13 cellular contexts compared by ENCODE assay signal in genomic region chr4:89123418-89123817, GRCh38. TPM values are rescaled to one million over a fixed set of nuclear protein-coding genes. Genes with fewer than 3 reads are reported as not detected.
DNase-seq lines count a peak whose midpoint lies in the region; TF ChIP-seq lines count a peak whose summit lies in the region.
"Had no signal": no experiment of that assay in that cellular context is flagged by ENCODE, and none has a peak within 500 bp of the region (broad histone marks: within the 10 kb centered on the region; RNA-seq: fewer than 3 reads in every experiment).

No MANE protein-coding gene starts in this region.

- intact Hi-C loops in esophagus squamous epithelium (cut with DNase I) = no loop called here

- no peak overlapping the region for H4K91ac ChIP-seq in mesenchymal stem cell (ENCODE audit: low read length)

- no peak for TF ChIP-seq POLR2A in esophagus squamous epithelium (IDR thresholded peaks at IDR 0.05)

- no peak overlapping the region for H3K4ac ChIP-seq in mesenchymal stem cell (ENCODE audit: low read depth in 1 of 2, low read length in 2 of 2)

- peak; percentile 32 for DNase-seq in A172 (ENCODE audit: low spot score)
- peak; percentile 6 for DNase-seq in NCI-H69 (lab: John Stamatoyannopoulos, UW)
- DNase-seq in mesenchymal stem cell = peak; percentile 53
- DNase-seq in GOT3 (lab: John Stamatoyannopoulos, UW) = no peak
- no peak for DNase-seq in endothelial cell (ENCODE audit: low spot score)
- DNase-seq in Karpas-422 = no peak
- no peak for DNase-seq in esophagus squamous epithelium (lab: John Stamatoyannopoulos, UW)
- DNase-seq: activated CD4-positive, alpha-beta T cell treated with anti-CD3 and anti-CD28 coated beads for 36 hours; CD8-positive, alpha-beta T cell; HFFc6; occipital lobe; T-helper 1 cell had no signal

- H2BK15ac ChIP-seq in mesenchymal stem cell (ENCODE audit: low read depth, poor library complexity, severe bottlenecking) = no peak overlapping the region

- no peak overlapping the region for H2BK120ac ChIP-seq in mesenchymal stem cell (ENCODE audit: low read depth, low read length)

- H2BK5ac ChIP-seq in mesenchymal stem cell (ENCODE audit: low read depth, low read length, poor library complexity, severe bottlenecking) = no peak overlapping the region

- H3K27ac ChIP-seq in ectodermal cell (ENCODE audit: insufficient read depth, low read depth, low read length, poor library complexity, severe bottlenecking) = peak overlapping the region; percentile 16
- peak overlapping the region; percentile 63 for H3K27ac ChIP-seq in mesenchymal stem cell (ENCODE audit: low read length, poor library complexity, severe bottlenecking)
- no peak overlapping the region for H3K27ac ChIP-seq in Karpas-422 (ENCODE audit: low read length)
- no peak overlapping the region for H3K27ac ChIP-seq in esophagus squamous epithelium

- H3K4me3 ChIP-seq in ectodermal cell (ENCODE audit: insufficient read depth, low read depth, low read length) (no peak overlapping the region), mesenchymal stem cell (ENCODE audit: insufficient read depth in 1 of 2, low read depth in 1 of 2, low read length in 2 of 2) (no peak overlapping the region), Karpas-422 (ENCODE audit: low read length) (no peak overlapping the region), esophagus squamous epithelium (no peak overlapping the region)

- H3K27me3 Mint-ChIP-seq in endothelial cell (ENCODE audit: unreplicated experiment) = peaks cover 4% of the 10 kb centered on the region
- H3K27me3 Mint-ChIP-seq: activated CD4-positive, alpha-beta T cell treated with anti-CD3 and anti-CD28 coated beads for 36 hours had no signal

- H3K23ac ChIP-seq in mesenchymal stem cell (ENCODE audit: low read length in 2 of 2) = no peak overlapping the region

- no peak overlapping the region for H3K4me3 Mint-ChIP-seq in endothelial cell (ENCODE audit: unreplicated experiment)
- H3K4me3 Mint-ChIP-seq: activated CD4-positive, alpha-beta T cell treated with anti-CD3 and anti-CD28 coated beads for 36 hours; CD8-positive, alpha-beta T cell; HFFc6 had no signal

- H3K9me2 ChIP-seq in Karpas-422 (replicated peaks; ENCODE audit: insufficient read depth, low read length) = no peaks in the 10 kb centered on the region

- H3K4me2 ChIP-seq in mesenchymal stem cell (ENCODE audit: low read length, poor library complexity, severe bottlenecking) (no peak overlapping the region), Karpas-422 (ENCODE audit: low read depth, low read length, poor library complexity, severe bottlenecking) (no peak overlapping the region)

- no peak overlapping the region for H4K8ac ChIP-seq in mesenchymal stem cell (ENCODE audit: low read length)

- no peaks in the 10 kb centered on the region for H3K4me1 ChIP-seq in ectodermal cell (ENCODE audit: control insufficient read depth, insufficient read depth, low read length)
- peaks cover 8% of the 10 kb centered on the region for H3K4me1 ChIP-seq in mesenchymal stem cell (ENCODE audit: control insufficient read depth, insufficient read depth, low read depth, low read length)
- no peaks in the 10 kb centered on the region for H3K4me1 ChIP-seq in Karpas-422 (ENCODE audit: low read length)
- peaks cover 0 to 12% (median 0%) of the 10 kb centered on the region in 3 donors for H3K4me1 ChIP-seq in esophagus squamous epithelium

- H3K14ac ChIP-seq in mesenchymal stem cell (ENCODE audit: low read length in 2 of 2) = no peak overlapping the region

- peaks cover 6% of the 10 kb centered on the region for H3K4me1 Mint-ChIP-seq in endothelial cell (ENCODE audit: unreplicated experiment)
- H3K4me1 Mint-ChIP-seq: activated CD4-positive, alpha-beta T cell treated with anti-CD3 and anti-CD28 coated beads for 36 hours had no signal

- TF ChIP-seq CTCF in endothelial cell (IDR thresholded peaks at IDR 0.05; ENCODE audit: unreplicated experiment) (no peak), esophagus squamous epithelium (IDR thresholded peaks at IDR 0.05) (no peak)

- H3K79me1 ChIP-seq in mesenchymal stem cell (replicated peaks; ENCODE audit: low read length, poor library complexity, severe bottlenecking) = no peaks in the 10 kb centered on the region

- no peaks in the 10 kb centered on the region for H3K9me3 Mint-ChIP-seq in endothelial cell (ENCODE audit: unreplicated experiment)
- H3K9me3 Mint-ChIP-seq: CD8-positive, alpha-beta T cell; HFFc6 had no signal

- H4K20me1 ChIP-seq in Karpas-422 (ENCODE audit: insufficient read depth, low read depth, low read length) = no peaks in the 10 kb centered on the region

- H2AFZ ChIP-seq in mesenchymal stem cell (ENCODE audit: low read depth, low read length) = no peak overlapping the region
- no peak overlapping the region for H2AFZ ChIP-seq in Karpas-422 (ENCODE audit: low read length)

- H3K9ac ChIP-seq in mesenchymal stem cell (ENCODE audit: low read length) (no peak overlapping the region), Karpas-422 (ENCODE audit: low read length) (no peak overlapping the region)

- no peak overlapping the region for H3K27ac Mint-ChIP-seq in endothelial cell (ENCODE audit: unreplicated experiment)
- H3K27ac Mint-ChIP-seq: activated CD4-positive, alpha-beta T cell treated with anti-CD3 and anti-CD28 coated beads for 36 hours; CD8-positive, alpha-beta T cell; HFFc6 had no signal

- whole genome bisulfite sequencing in ectodermal cell, 2 experiments = 79 to 82% methylated on average over 6 of the region's 6 CpGs
- 60% methylated on average over 6 of the region's 6 CpGs for WGBS in mesenchymal stem cell
- 61 to 65% methylated on average over 6 of the region's 6 CpGs for WGBS in esophagus squamous epithelium, 2 donors

- H3K9me3 ChIP-seq in ectodermal cell (ENCODE audit: control insufficient read depth, low read length) (no peaks in the 10 kb centered on the region), mesenchymal stem cell (ENCODE audit: control insufficient read depth, low read length) (peaks cover 3% of the 10 kb centered on the region), Karpas-422 (ENCODE audit: low read length) (no peaks in the 10 kb centered on the region), esophagus squamous epithelium (no peaks in the 10 kb centered on the region)

- H3K36me3 ChIP-seq in ectodermal cell (ENCODE audit: control insufficient read depth, insufficient read depth, low read length) = no peaks in the 10 kb centered on the region
- H3K36me3 ChIP-seq in mesenchymal stem cell (ENCODE audit: control insufficient read depth in 1 of 2, insufficient read depth in 2 of 2, low read depth in 1 of 2, low read length in 2 of 2) = no peaks in the 10 kb centered on the region
- no peaks in the 10 kb centered on the region for H3K36me3 ChIP-seq in Karpas-422 (ENCODE audit: insufficient read depth, low read length)
- H3K36me3 ChIP-seq in esophagus squamous epithelium = no peaks in the 10 kb centered on the region

- no peak overlapping the region for H2AK5ac ChIP-seq in mesenchymal stem cell (ENCODE audit: low read length, severe bottlenecking)

- H3K36me3 Mint-ChIP-seq in endothelial cell (ENCODE audit: low read depth, unreplicated experiment) = peaks cover 8% of the 10 kb centered on the region
- H3K36me3 Mint-ChIP-seq: CD8-positive, alpha-beta T cell had no signal

- H2BK12ac ChIP-seq in mesenchymal stem cell (ENCODE audit: low read length in 2 of 2) = no peak overlapping the region

- H3K27me3 ChIP-seq in ectodermal cell (ENCODE audit: control insufficient read depth, insufficient read depth, low read length, poor library complexity, severe bottlenecking) (no peaks in the 10 kb centered on the region), mesenchymal stem cell (ENCODE audit: control insufficient read depth in 1 of 2, insufficient read depth in 1 of 2, low read length in 2 of 2) (no peaks in the 10 kb centered on the region), Karpas-422 (ENCODE audit: low read length) (no peaks in the 10 kb centered on the region), esophagus squamous epithelium (no peaks in the 10 kb centered on the region)

- no peak overlapping the region for H3K18ac ChIP-seq in mesenchymal stem cell (ENCODE audit: low read depth in 1 of 2, low read length in 2 of 2)

- H3K79me2 ChIP-seq in Karpas-422 (ENCODE audit: low read length) = no peaks in the 10 kb centered on the region

RNA-seq across cellular contexts. Expression of gene TIGD2, which starts 12.1 kb away (rescaled TPM):
- 10.2 and 16.6 TPM in 2 replicates for total RNA-seq in A172 (2014; rRNA removed; shearing (Covaris generic))
- polyA plus RNA-seq in ectodermal cell (2013, experiment 1 of 4) = 11.7 TPM
- 14.1 TPM for polyA plus RNA-seq in ectodermal cell (2013, experiment 2 of 4)
- polyA plus RNA-seq in ectodermal cell (2013, experiment 3 of 4) = 10.9 TPM
- polyA plus RNA-seq in ectodermal cell (2013, experiment 4 of 4) = 12.6 TPM
- 5.9 TPM for polyA plus RNA-seq in mesenchymal stem cell (2013, experiment 1 of 2)
- 6.4 TPM for polyA plus RNA-seq in mesenchymal stem cell (2013, experiment 2 of 2)
- total RNA-seq in endothelial cell (ENCODE audit: unreplicated experiment) = 8.8 TPM
- 4.4 and 7.2 TPM in 2 replicates for total RNA-seq in Karpas-422 (2014; rRNA removed; shearing (Covaris generic); ENCODE audit: low replicate concordance)
- 1 to 10 TPM; 1.2 to 8.5 (median 5.8) TPM for total RNA-seq in esophagus squamous epithelium

Comparison
In these comparisons a context has a peak if more than half of its experiments do, and no peak if none do; other contexts are left out.
1. DNase-seq: peak in A172 (single experiment), NCI-H69 (single experiment) and mesenchymal stem cell (single experiment); none in GOT3 (single experiment), endothelial cell (single experiment), Karpas-422 (single experiment) and esophagus squamous epithelium (single experiment).
2. H3K27ac ChIP-seq: peak in ectodermal cell (single experiment) and mesenchymal stem cell (single experiment); none in Karpas-422 (single experiment) and esophagus squamous epithelium (0 of 4).